Comparison of ENCODE assay signal across 1 cellular context in genomic region chr5:177497297-177498012, GRCh38.
A peak's percentile ranks its signal among the peaks of the same experiment; 100 is the strongest.
TF ChIP-seq lines count a peak whose summit lies in the region.

Gene PDLIM7, minus strand, starts transcription at chr5:177497604. Its CDS starts 1,092 bp downstream, at chr5:177496512.

TF ChIP-seq in SK-N-SH, 30 proteins besides CTCF, POLR2A, EP300 and RAD21 (continued from another document):
- TF ChIP-seq NFIC (IDR thresholded peaks at IDR 0.05; ENCODE audit: borderline replicate concordance): peak; percentile 17; the same call in 1 of the 2 replicates
